3 cellular contexts compared by ENCODE assay signal in the genomic region with DNA sequence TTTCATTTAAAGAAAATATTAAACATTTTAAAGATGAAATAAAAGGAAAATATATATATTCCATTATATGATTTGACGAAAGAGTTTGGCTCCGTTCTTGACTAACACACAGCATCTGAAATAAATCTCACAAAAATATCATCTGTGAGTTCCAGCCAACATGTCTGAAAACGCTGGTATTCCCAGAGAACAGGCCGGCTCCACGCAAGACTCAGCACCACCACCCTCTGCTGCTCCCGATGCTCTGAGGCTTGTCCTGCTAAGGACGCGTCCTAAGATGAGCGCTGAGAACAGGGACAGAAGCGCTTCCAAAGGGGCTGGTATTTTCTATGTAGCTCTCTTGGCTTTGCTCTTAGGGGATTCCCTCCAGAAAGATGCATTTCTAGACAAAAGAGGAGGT.
"Had no signal": no experiment of that assay in that cellular context is flagged by ENCODE, and none has a peak within 500 bp of the region (broad histone marks: within the 10 kb centered on the region; RNA-seq: fewer than 3 reads in every experiment).

No MANE protein-coding gene starts in this region.

- DNase-seq: GDM1, GF-D8 had no signal

- ATAC-seq: GM12878 had no signal

- H3K4me3 ChIP-seq: GM12878 had no signal
